Comparison of ENCODE assay signal across 1 cellular context in genomic region chr14:30621954-30622830, GRCh38.
TF ChIP-seq lines count a peak whose summit lies in the region.

Gene SCFD1 (plus strand): TSS chr14:30622319. CDS start chr14:30622339, 20 bp downstream.

TF ChIP-seq in neural cell, 6 proteins besides CTCF, POLR2A, EP300 and RAD21 (continued from another document):
- TF ChIP-seq REST (IDR thresholded peaks at IDR 0.05; ENCODE audit: borderline replicate concordance) (peak; percentile 83), POLR2AphosphoS5 (IDR thresholded peaks at IDR 0.05) (peak; percentile 98), SMC3 (conservative IDR thresholded peaks at IDR 0.05; ENCODE audit: poor library complexity) (peak; percentile 44)
